28 cellular contexts compared by ENCODE assay signal in genomic region chr6:15938086-15938485, GRCh38.
"Had no signal": no experiment of that assay in that cellular context is flagged by ENCODE, and none has a peak within 500 bp of the region (broad histone marks: within the 10 kb centered on the region; RNA-seq: fewer than 3 reads in every experiment).

No MANE protein-coding gene starts in this region.

- ATAC-seq: effector memory CD8-positive, alpha-beta T cell; esophagus mucosa; foreskin keratinocyte; gastrocnemius medialis; gastroesophageal sphincter; heart left ventricle; heart right ventricle had no signal

- H3K27ac Mint-ChIP-seq: dendritic cell treated with granulocyte-macrophage colony-stimulating factor and Interleukin-4, amounts not matched to agents 40 ng/mL and 50 ng/mL, for 4 days; effector memory CD8-positive, alpha-beta T cell; endodermal cell had no signal

- H3K9me3 Mint-ChIP-seq: effector memory CD8-positive, alpha-beta T cell had no signal

- H3K27me3 ChIP-seq: colonic mucosa, dorsolateral prefrontal cortex, esophagus muscularis mucosa, esophagus squamous epithelium, foreskin keratinocyte, gastrocnemius medialis, gastroesophageal sphincter, heart left ventricle, heart right ventricle had no signal

- H3K4me1 ChIP-seq: colonic mucosa, esophagus muscularis mucosa, foreskin keratinocyte, gastrocnemius medialis, gastroesophageal sphincter, heart right ventricle had no signal

- H3K4me1 Mint-ChIP-seq: endodermal cell had no signal

- H3K27ac ChIP-seq: colonic mucosa, coronary artery, dorsolateral prefrontal cortex, epithelial cell of prostate, esophagus muscularis mucosa, esophagus squamous epithelium, foreskin keratinocyte, gastrocnemius medialis, gastroesophageal sphincter, heart left ventricle, heart right ventricle had no signal

- H3K9me3 ChIP-seq: colonic mucosa, esophagus muscularis mucosa, esophagus squamous epithelium, gastrocnemius medialis had no signal

- H3K4me3 ChIP-seq: colonic mucosa, coronary artery, dorsolateral prefrontal cortex, esophagus muscularis mucosa, esophagus squamous epithelium, gastrocnemius medialis, gastroesophageal sphincter, heart left ventricle, heart right ventricle had no signal

- H3K4me3 Mint-ChIP-seq: dendritic cell treated with granulocyte-macrophage colony-stimulating factor and Interleukin-4, amounts not matched to agents 40 ng/mL and 50 ng/mL, for 4 days; effector memory CD8-positive, alpha-beta T cell; endodermal cell had no signal

- DNase-seq: colonic mucosa; cortex of kidney; dermis blood vessel endothelial cell; dorsolateral prefrontal cortex; effector CD4-positive, alpha-beta T cell; effector CD8-positive, alpha-beta T cell; effector memory CD4-positive, alpha-beta T cell; effector memory CD8-positive, alpha-beta T cell; endodermal cell; erythroblast; esophagus squamous epithelium; foreskin fibroblast; foreskin keratinocyte; foreskin melanocyte; gastrocnemius medialis; glutamatergic neuron; head of caudate nucleus; heart left ventricle; heart right ventricle had no signal

- FAIRE-seq: colon, endometrium, frontal cortex had no signal

- H3K36me3 ChIP-seq: colonic mucosa, esophagus muscularis mucosa, esophagus squamous epithelium, gastrocnemius medialis, gastroesophageal sphincter, heart left ventricle, heart right ventricle had no signal
